In the genomic region with DNA sequence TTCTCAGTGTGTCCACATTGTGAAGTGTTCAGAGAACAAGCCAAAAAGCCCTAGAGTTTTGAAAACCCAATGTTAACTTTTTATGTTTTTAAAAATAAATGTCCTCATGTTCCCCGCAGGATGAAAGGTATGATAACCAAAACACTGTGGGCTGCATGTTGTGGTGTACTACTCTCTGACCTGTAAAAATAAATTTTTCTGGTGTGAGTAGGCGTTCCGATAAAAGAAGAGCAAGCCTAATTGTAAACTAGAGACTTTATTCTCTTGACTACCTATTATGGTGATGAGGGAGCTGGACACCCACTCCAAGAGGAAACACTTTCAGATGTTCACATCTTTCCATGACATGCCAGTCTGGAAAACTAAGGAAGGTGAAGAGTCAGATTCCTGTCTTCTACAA, we compare ENCODE assay signal across 22 cellular contexts. TPM values are rescaled to one million over a fixed set of nuclear protein-coding genes. Genes with fewer than 3 reads are reported as not detected.
A peak's percentile ranks its signal among the peaks of the same experiment; 100 is the strongest.
DNase-seq lines count a peak whose midpoint lies in the region; ATAC-seq and TF ChIP-seq lines count a peak whose summit lies in the region.
"Had no signal": no experiment of that assay in that cellular context is flagged by ENCODE, and none has a peak within 500 bp of the region (broad histone marks: within the 10 kb centered on the region; RNA-seq: fewer than 3 reads in every experiment).

No MANE protein-coding gene starts in this region.

- H3K27ac ChIP-seq in uterus = peak overlapping the region; percentile 33 to 55
- H3K27ac ChIP-seq: PC-9, SK-N-MC had no signal

- H3K4me1 ChIP-seq in uterus = peaks cover 0 to 8% of the 10 kb centered on the region in 2 donors

- no peaks in the 10 kb centered on the region for H3K9me3 ChIP-seq in uterus

- DNase-seq in amniotic epithelial cell (ENCODE audit: low read depth) (peak; percentile 61), chondrocyte (ENCODE audit: low spot score) (no peak), natural killer cell (no peak), uterus (no peak), NCI-H82 (lab: John Stamatoyannopoulos, UW) (no peak)
- DNase-seq: AML-193, C1 segment of cervical spinal cord, EL, GF-D8, MM.1S, NCI-H1048, NCI-H1436, NCI-H187 treated with DMSO at 0.1 percent for 48 hours, NCI-H2107, NCI-H69, PC-9, RPMI8226, SHP77 had no signal

- H3K27me3 Mint-ChIP-seq in chondrocyte (ENCODE audit: low read depth) (no peaks in the 10 kb centered on the region), natural killer cell (ENCODE audit: low read depth in 2 of 2) (no peaks in the 10 kb centered on the region)

- H3K4me3 ChIP-seq in uterus = no peak overlapping the region
- H3K4me3 ChIP-seq: K562, PC-9, SK-N-MC had no signal

- H3K4me1 Mint-ChIP-seq in chondrocyte (ENCODE audit: low read depth) (peaks cover 44% of the 10 kb centered on the region), natural killer cell (peaks cover 69 to 74% of the 10 kb centered on the region in 2 donors)

- TF ChIP-seq CTCF in chondrocyte (IDR thresholded peaks at IDR 0.05) = no peak
- no peak for TF ChIP-seq CTCF in natural killer cell (IDR thresholded peaks at IDR 0.05)
- no peak for TF ChIP-seq CTCF in uterus (IDR thresholded peaks at IDR 0.05)

- H3K4me3 Mint-ChIP-seq in chondrocyte (ENCODE audit: unreplicated experiment) (no peak overlapping the region), natural killer cell (peak overlapping the region; percentile 7)

- peak overlapping the region; percentile 27 for H3K27ac Mint-ChIP-seq in chondrocyte (ENCODE audit: unreplicated experiment)
- H3K27ac Mint-ChIP-seq in natural killer cell = peak overlapping the region; percentile 46 to 95

- H3K36me3 Mint-ChIP-seq in chondrocyte (ENCODE audit: low read depth) (no peaks in the 10 kb centered on the region), natural killer cell (no peaks in the 10 kb centered on the region)

- intact Hi-C loops in natural killer cell (cut with micrococcal nuclease) (no loop called here), uterus (cut with DNase I; ENCODE audit: low total_unique reads) (no loop called here)

- no peaks in the 10 kb centered on the region for H3K27me3 ChIP-seq in uterus

- ATAC-seq in natural killer cell = no peak
- ATAC-seq in HG02623 (IDR thresholded peaks at IDR 0.05; ENCODE audit: unreplicated experiment) = no peak
- no peak for ATAC-seq in HG02884 (IDR thresholded peaks at IDR 0.05; ENCODE audit: unreplicated experiment)
- ATAC-seq: K562 had no signal

- H3K36me3 ChIP-seq in uterus = no peaks in the 10 kb centered on the region

- TF ChIP-seq POLR2A in uterus (IDR thresholded peaks at IDR 0.05) = no peak

- H3K9me3 Mint-ChIP-seq in chondrocyte (ENCODE audit: low read depth) = no peaks in the 10 kb centered on the region
- H3K9me3 Mint-ChIP-seq in natural killer cell = no peaks in the 10 kb centered on the region

RNA-seq across cellular contexts. Expression of gene PTGER2, which starts 18.2 kb away (rescaled TPM):
- 1.7 to 3.8 TPM (median 2.5 TPM) in 3 replicates for total RNA-seq in chondrocyte
- total RNA-seq in natural killer cell = 10 to 100 TPM; 55.3 to 67.9 (median 60.6) TPM
- total RNA-seq in uterus = 1 to 10 TPM; 1.5 to 7.1 (median 4.7) TPM
- total RNA-seq: K562 had no signal

Comparison
In these comparisons a context has a peak if more than half of its experiments do, and no peak if none do; other contexts are left out.
1. RNA of gene PTGER2, which starts 18.2 kb away (total RNA-seq): 55.3 to 67.9 TPM in natural killer cell; 1.5 to 7.1 TPM in uterus and 1.7 to 3.8 TPM in chondrocyte; every median in the first group is over 4 times any median in the second.